7 cellular contexts compared by ENCODE assay signal in genomic region chr4:60189286-60189685, GRCh38.
"Had no signal": no experiment of that assay in that cellular context is flagged by ENCODE, and none has a peak within 500 bp of the region (broad histone marks: within the 10 kb centered on the region; RNA-seq: fewer than 3 reads in every experiment).

No MANE protein-coding gene starts in this region.

- FAIRE-seq: G401.6, GM12891, GM12892, GM18507, GM19239 had no signal

- DNase-seq: GDM1, GF-D8 had no signal
